24 cellular contexts compared by ENCODE assay signal in genomic region chr2:23237147-23237546, GRCh38.
"Had no signal": no experiment of that assay in that cellular context is flagged by ENCODE, and none has a peak within 500 bp of the region (broad histone marks: within the 10 kb centered on the region; RNA-seq: fewer than 3 reads in every experiment).

No MANE protein-coding gene starts in this region.

- DNase-seq: colonic mucosa; cortex of kidney; dermis blood vessel endothelial cell; dorsolateral prefrontal cortex; effector CD4-positive, alpha-beta T cell; effector CD8-positive, alpha-beta T cell; effector memory CD4-positive, alpha-beta T cell; effector memory CD8-positive, alpha-beta T cell; endodermal cell; erythroblast; esophagus squamous epithelium; foreskin fibroblast; foreskin keratinocyte; foreskin melanocyte; gastrocnemius medialis; glutamatergic neuron; head of caudate nucleus; heart left ventricle; heart right ventricle had no signal

- H3K27me3 ChIP-seq: colonic mucosa, esophagus squamous epithelium, foreskin keratinocyte, gastrocnemius medialis, gastroesophageal sphincter had no signal

- H3K9me3 ChIP-seq: colonic mucosa, esophagus squamous epithelium, gastrocnemius medialis, gastroesophageal sphincter, heart left ventricle, heart right ventricle had no signal

- ATAC-seq: effector memory CD8-positive, alpha-beta T cell; esophagus mucosa; foreskin keratinocyte; gastrocnemius medialis; gastroesophageal sphincter; heart left ventricle; heart right ventricle had no signal

- H3K4me3 Mint-ChIP-seq: dendritic cell treated with granulocyte-macrophage colony-stimulating factor and Interleukin-4, amounts not matched to agents 40 ng/mL and 50 ng/mL, for 4 days; effector memory CD8-positive, alpha-beta T cell; endodermal cell had no signal

- H3K27ac Mint-ChIP-seq: dendritic cell treated with granulocyte-macrophage colony-stimulating factor and Interleukin-4, amounts not matched to agents 40 ng/mL and 50 ng/mL, for 4 days; effector memory CD8-positive, alpha-beta T cell; endodermal cell had no signal

- H3K27me3 Mint-ChIP-seq: dendritic cell treated with granulocyte-macrophage colony-stimulating factor and Interleukin-4, amounts not matched to agents 40 ng/mL and 50 ng/mL, for 4 days had no signal

- H3K4me1 ChIP-seq: colonic mucosa, esophagus squamous epithelium, foreskin keratinocyte, gastrocnemius medialis, gastroesophageal sphincter, heart left ventricle had no signal

- H3K36me3 ChIP-seq: colonic mucosa, esophagus squamous epithelium, gastrocnemius medialis, gastroesophageal sphincter, heart left ventricle, heart right ventricle had no signal

- H3K27ac ChIP-seq: colonic mucosa, coronary artery, dorsolateral prefrontal cortex, epithelial cell of prostate, esophagus squamous epithelium, foreskin keratinocyte, gastrocnemius medialis, gastroesophageal sphincter, heart left ventricle, heart right ventricle had no signal

- H3K4me3 ChIP-seq: colonic mucosa, coronary artery, dorsolateral prefrontal cortex, esophagus squamous epithelium, gastrocnemius medialis, gastroesophageal sphincter, heart left ventricle, heart right ventricle had no signal
